In the genomic region with DNA sequence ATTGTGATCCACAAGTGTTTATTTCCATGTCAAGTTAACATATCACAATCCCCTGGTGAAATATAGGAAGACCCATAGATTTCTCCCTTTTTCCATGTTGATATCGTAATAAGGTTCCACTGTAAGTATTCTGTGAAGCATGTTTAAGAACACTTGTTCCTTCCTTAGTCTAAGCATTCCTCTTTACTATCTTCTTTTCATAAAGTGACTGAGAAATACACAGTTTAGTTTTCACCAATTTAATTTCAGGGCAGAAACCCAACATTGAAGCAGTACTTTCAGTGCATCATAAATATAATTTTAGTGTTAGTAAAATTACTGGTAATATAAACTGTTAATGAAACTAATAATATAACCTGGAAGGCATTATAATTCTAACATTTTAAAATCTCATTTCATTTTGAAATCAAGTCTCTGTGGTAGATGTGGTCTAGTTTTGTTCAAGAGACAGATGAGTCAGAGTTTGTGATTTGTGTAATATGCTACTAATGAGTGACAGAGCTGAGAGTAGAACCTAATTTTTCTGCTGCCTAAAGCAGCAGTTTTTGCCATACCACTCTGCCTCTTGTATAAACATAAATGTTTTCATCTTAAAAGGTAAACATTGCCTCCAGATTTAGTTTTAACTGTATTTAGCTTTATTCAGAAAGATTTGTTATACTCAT, we compare ENCODE assay signal across 10 cellular contexts.
A peak's percentile ranks its signal among the peaks of the same experiment; 100 is the strongest.
DNase-seq lines count a peak whose midpoint lies in the region; ATAC-seq and FAIRE-seq lines count a peak whose summit lies in the region.
"Had no signal": no experiment of that assay in that cellular context is flagged by ENCODE, and none has a peak within 500 bp of the region (broad histone marks: within the 10 kb centered on the region; RNA-seq: fewer than 3 reads in every experiment).

No MANE protein-coding gene starts in this region.

- H3K9me3 Mint-ChIP-seq in activated T-cell treated with anti-CD3 and anti-CD28 coated beads, Interleukin-2, amount 50 U/mL, for 72 hours: no peaks in the 10 kb centered on the region
- H3K9me3 Mint-ChIP-seq in stimulated activated naive CD8-positive, alpha-beta T cell treated with anti-CD3 and anti-CD28 coated beads, Interleukin-15, amount 100 ng/mL, for 72 hours: no peaks in the 10 kb centered on the region
- no peaks in the 10 kb centered on the region for H3K9me3 Mint-ChIP-seq in activated CD4-positive, alpha-beta T cell treated with anti-CD3 and anti-CD28 coated beads, Interleukin-2, amount 10 ng/mL, durations not matched to agents 24 days and 14 days

- H3K4me3 Mint-ChIP-seq in activated T-cell treated with anti-CD3 and anti-CD28 coated beads, Interleukin-2, amount 50 U/mL, for 72 hours: no peak overlapping the region
- H3K4me3 Mint-ChIP-seq in stimulated activated naive CD8-positive, alpha-beta T cell treated with anti-CD3 and anti-CD28 coated beads, Interleukin-15, amount 100 ng/mL, for 72 hours: peak overlapping the region in 1 of 2 donors; percentile 39
- no peak overlapping the region for H3K4me3 Mint-ChIP-seq in activated CD4-positive, alpha-beta T cell treated with anti-CD3 and anti-CD28 coated beads, Interleukin-2, amount 10 ng/mL, durations not matched to agents 24 days and 14 days

- DNase-seq in activated T-cell treated with anti-CD3 and anti-CD28 coated beads, Interleukin-2, amount 50 U/mL, for 72 hours: no peak
- DNase-seq in activated T-cell treated with anti-CD3 and anti-CD28 coated beads, Interleukin-2, amount 50 U/mL, for 1 hour: no peak
- peak; percentile 77 for DNase-seq in adipocyte (ENCODE audit: low read depth)
- DNase-seq in stimulated activated naive CD8-positive, alpha-beta T cell treated with anti-CD3 and anti-CD28 coated beads, Interleukin-15, amount 100 ng/mL, for 72 hours: no peak
- no peak for DNase-seq in NCI-H2029 treated with DMSO at 0.1 percent for 48 hours (lab: John Stamatoyannopoulos, UW)
- no peak for DNase-seq in activated CD4-positive, alpha-beta T cell treated with anti-CD3 and anti-CD28 coated beads, Interleukin-2, amount 10 ng/mL, durations not matched to agents 24 days and 14 days
- DNase-seq in frontal cortex (ENCODE audit: low spot score in 2 of 2): no peak
- DNase-seq: left lung, NCI-H1417 treated with DMSO at 0.1 percent for 48 hours had no signal

- peaks cover 27% of the 10 kb centered on the region for H3K4me1 Mint-ChIP-seq in activated T-cell treated with anti-CD3 and anti-CD28 coated beads, Interleukin-2, amount 50 U/mL, for 72 hours (ENCODE audit: low read depth)
- H3K4me1 Mint-ChIP-seq in stimulated activated naive CD8-positive, alpha-beta T cell treated with anti-CD3 and anti-CD28 coated beads, Interleukin-15, amount 100 ng/mL, for 72 hours: peaks cover 45% of the 10 kb centered on the region
- peaks cover 6% of the 10 kb centered on the region for H3K4me1 Mint-ChIP-seq in activated CD4-positive, alpha-beta T cell treated with anti-CD3 and anti-CD28 coated beads, Interleukin-2, amount 10 ng/mL, durations not matched to agents 24 days and 14 days

- FAIRE-seq in frontal cortex (lab: Jason Lieb, UNC): no peak

- peak; percentile 96 to 97 for ATAC-seq in activated T-cell treated with anti-CD3 and anti-CD28 coated beads, Interleukin-2, amount 50 U/mL, for 72 hours (replicated peaks in 1 of 2)
- peak; percentile 97 for ATAC-seq in HG02981 (IDR thresholded peaks at IDR 0.05; ENCODE audit: unreplicated experiment)
- peak; percentile 100 for ATAC-seq in stimulated activated naive CD8-positive, alpha-beta T cell treated with anti-CD3 and anti-CD28 coated beads, Interleukin-15, amount 100 ng/mL, for 72 hours
- ATAC-seq: left lung had no signal

- H3K9me3 ChIP-seq in adipocyte (ENCODE audit: control insufficient read depth, low read length): no peaks in the 10 kb centered on the region
- H3K9me3 ChIP-seq: left lung had no signal

- peaks cover 6 to 13% of the 10 kb centered on the region in 2 donors for H3K36me3 Mint-ChIP-seq in activated T-cell treated with anti-CD3 and anti-CD28 coated beads, Interleukin-2, amount 50 U/mL, for 72 hours (ENCODE audit: insufficient read depth in 2 of 2)
- peaks cover 60% of the 10 kb centered on the region for H3K36me3 Mint-ChIP-seq in activated CD4-positive, alpha-beta T cell treated with anti-CD3 and anti-CD28 coated beads, Interleukin-2, amount 10 ng/mL, durations not matched to agents 24 days and 14 days (ENCODE audit: low read depth)

- peak overlapping the region; percentile 27 for H3K4me3 ChIP-seq in adipocyte (ENCODE audit: low read length)
- H3K4me3 ChIP-seq: left lung had no signal

- H3K9ac ChIP-seq in adipocyte (ENCODE audit: low read length): peak overlapping the region; percentile 32

- H3K4me1 ChIP-seq in adipocyte (ENCODE audit: control insufficient read depth, insufficient read depth, low read length): peaks cover 14% of the 10 kb centered on the region
- H3K4me1 ChIP-seq: left lung had no signal

- intact Hi-C loops in activated CD4-positive, alpha-beta T cell treated with anti-CD3 and anti-CD28 coated beads, Interleukin-2, amount 10 ng/mL, durations not matched to agents 24 days and 14 days (cut with micrococcal nuclease): no loop called here

- H3K27ac Mint-ChIP-seq in activated T-cell treated with anti-CD3 and anti-CD28 coated beads, Interleukin-2, amount 50 U/mL, for 72 hours: peak overlapping the region; percentile 33
- peak overlapping the region in 1 of 2 donors; percentile 48 for H3K27ac Mint-ChIP-seq in stimulated activated naive CD8-positive, alpha-beta T cell treated with anti-CD3 and anti-CD28 coated beads, Interleukin-15, amount 100 ng/mL, for 72 hours
- H3K27ac Mint-ChIP-seq in activated CD4-positive, alpha-beta T cell treated with anti-CD3 and anti-CD28 coated beads, Interleukin-2, amount 10 ng/mL, durations not matched to agents 24 days and 14 days: no peak overlapping the region

- peaks cover 73% of the 10 kb centered on the region for H3K36me3 ChIP-seq in adipocyte (ENCODE audit: control insufficient read depth, insufficient read depth, low read length, severe bottlenecking)

- H3K27me3 Mint-ChIP-seq in activated T-cell treated with anti-CD3 and anti-CD28 coated beads, Interleukin-2, amount 50 U/mL, for 72 hours (ENCODE audit: low read depth): no peaks in the 10 kb centered on the region
- H3K27me3 Mint-ChIP-seq in stimulated activated naive CD8-positive, alpha-beta T cell treated with anti-CD3 and anti-CD28 coated beads, Interleukin-15, amount 100 ng/mL, for 72 hours: no peaks in the 10 kb centered on the region
- H3K27me3 Mint-ChIP-seq in activated CD4-positive, alpha-beta T cell treated with anti-CD3 and anti-CD28 coated beads, Interleukin-2, amount 10 ng/mL, durations not matched to agents 24 days and 14 days: no peaks in the 10 kb centered on the region

- no peaks in the 10 kb centered on the region for H3K27me3 ChIP-seq in adipocyte (replicated peaks; ENCODE audit: control insufficient read depth, insufficient read depth, low read length)
- H3K27me3 ChIP-seq: left lung had no signal
